Comparison of ENCODE assay signal across 8 cellular contexts in the genomic region with DNA sequence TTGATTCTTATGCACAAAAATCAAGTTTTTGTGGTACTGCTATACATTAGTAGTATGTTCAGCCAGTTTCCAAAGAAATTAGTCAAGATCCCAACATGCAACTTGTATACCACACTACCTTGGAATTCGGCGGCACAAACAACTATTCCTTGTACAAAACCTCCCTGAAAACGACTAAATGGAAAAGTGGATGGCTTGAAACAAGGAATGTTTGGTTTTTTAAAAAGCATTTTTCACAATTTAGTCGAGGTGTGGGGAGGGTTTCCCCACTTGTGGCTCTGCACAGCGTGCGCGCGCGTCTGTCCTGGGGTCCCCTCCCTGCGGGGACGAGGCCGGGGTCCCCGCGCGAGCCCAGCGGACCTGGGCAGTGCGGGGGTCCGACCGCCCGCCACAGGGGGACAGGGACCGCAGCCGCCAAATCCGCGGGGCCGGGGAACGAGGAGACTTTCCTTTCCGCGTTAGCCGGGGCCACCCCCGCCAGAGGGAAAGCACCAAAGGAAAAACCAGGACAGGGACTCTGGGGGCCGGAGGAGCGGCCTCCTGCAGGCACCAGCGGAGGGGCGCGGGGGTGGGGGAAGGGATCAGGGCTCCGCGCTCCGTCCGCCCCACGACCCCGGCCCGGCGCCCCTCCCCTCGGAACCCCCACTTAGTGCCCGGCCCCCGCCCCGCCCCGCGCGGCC. TPM values are rescaled to one million over a fixed set of nuclear protein-coding genes. Genes with fewer than 3 reads are reported as not detected.
DNase-seq lines count a peak whose midpoint lies in the region; ATAC-seq and TF ChIP-seq lines count a peak whose summit lies in the region.

No MANE protein-coding gene starts in this region.

- H3K79me2 ChIP-seq in parathyroid adenoma = peaks cover 29% of the 10 kb centered on the region

- no peak overlapping the region for H3K9ac ChIP-seq in parathyroid adenoma

- no peaks in the 10 kb centered on the region for H3K4me1 ChIP-seq in CD8-positive, alpha-beta memory T cell (ENCODE audit: insufficient read depth, low read length)
- peaks cover 14% of the 10 kb centered on the region for H3K4me1 ChIP-seq in parathyroid adenoma

- H3K36me3 Mint-ChIP-seq in CD8-positive, alpha-beta memory T cell = no peaks in the 10 kb centered on the region
- H3K36me3 Mint-ChIP-seq in activated CD8-positive, alpha-beta T cell treated with anti-CD3 and anti-CD28 coated beads for 36 hours (ENCODE audit: low read depth) = no peaks in the 10 kb centered on the region

- POLR2A ChIA-PET in CD8-positive, alpha-beta memory T cell (lab: Charles Lee) = no interaction called here
- POLR2A ChIA-PET in activated CD8-positive, alpha-beta T cell treated with anti-CD3 and anti-CD28 coated beads for 36 hours (lab: Charles Lee) = no interaction called here

- peak overlapping the region; percentile 100 for H2AFZ ChIP-seq in parathyroid adenoma

- H3K27ac Mint-ChIP-seq in CD8-positive, alpha-beta memory T cell = no peak overlapping the region
- H3K27ac Mint-ChIP-seq in activated CD8-positive, alpha-beta T cell treated with anti-CD3 and anti-CD28 coated beads for 36 hours = no peak overlapping the region

- no peaks in the 10 kb centered on the region for H3K27me3 ChIP-seq in CD8-positive, alpha-beta memory T cell (ENCODE audit: insufficient read depth, low read length, poor library complexity, severe bottlenecking)
- H3K27me3 ChIP-seq in parathyroid adenoma (ENCODE audit: control insufficient read depth, insufficient read depth, low read length) = no peaks in the 10 kb centered on the region

- no peaks in the 10 kb centered on the region for H3K36me3 ChIP-seq in CD8-positive, alpha-beta memory T cell (ENCODE audit: insufficient read depth, low read length)
- H3K36me3 ChIP-seq in parathyroid adenoma (ENCODE audit: control insufficient read depth, insufficient read depth, low read length) = no peaks in the 10 kb centered on the region

- peaks cover 6 to 20% (median 16%) of the 10 kb centered on the region in 3 donors for H3K4me1 Mint-ChIP-seq in CD8-positive, alpha-beta memory T cell
- H3K4me1 Mint-ChIP-seq in activated CD8-positive, alpha-beta T cell treated with anti-CD3 and anti-CD28 coated beads for 36 hours (ENCODE audit: low read depth) = peaks cover 5% of the 10 kb centered on the region

- no peak overlapping the region for H3K4me3 ChIP-seq in CD8-positive, alpha-beta memory T cell (ENCODE audit: low read length)
- H3K4me3 ChIP-seq in parathyroid adenoma (ENCODE audit: low read depth, low read length) = peak overlapping the region; percentile 75

- no peak for DNase-seq in CD8-positive, alpha-beta memory T cell
- no peak for DNase-seq in activated CD8-positive, alpha-beta T cell treated with anti-CD3 and anti-CD28 coated beads for 36 hours
- DNase-seq in head of caudate nucleus = peak in 34 of 42 donors; percentile 31 to 69 (median 45)
- no peak for DNase-seq in NCI-H774 (lab: John Stamatoyannopoulos, UW)
- no peak for DNase-seq in activated CD4-positive, CD25-positive, alpha-beta regulatory T cell treated with anti-CD3 and anti-CD28 coated beads, Interleukin-2, amount 50 U/mL, for 72 hours

- ATAC-seq in GM19035 (IDR thresholded peaks at IDR 0.05; ENCODE audit: unreplicated experiment) (peak; percentile 20), HG03139 (IDR thresholded peaks at IDR 0.05; ENCODE audit: unreplicated experiment) (peak; percentile 6)
- ATAC-seq in activated CD8-positive, alpha-beta T cell treated with anti-CD3 and anti-CD28 coated beads for 36 hours = peak; percentile 18

- intact Hi-C loops in activated CD8-positive, alpha-beta T cell treated with anti-CD3 and anti-CD28 coated beads for 36 hours (cut with micrococcal nuclease) = no loop called here
- intact Hi-C loops in head of caudate nucleus (cut with DNase I) = loop anchor here (2.0 kb wide), 1 partner anchor 82 kb away; no protein-coding TSS in a partner anchor

- peaks cover 25 to 46% of the 10 kb centered on the region in 2 donors for H3K27me3 Mint-ChIP-seq in CD8-positive, alpha-beta memory T cell
- H3K27me3 Mint-ChIP-seq in activated CD8-positive, alpha-beta T cell treated with anti-CD3 and anti-CD28 coated beads for 36 hours = peaks cover 39% of the 10 kb centered on the region

- H3K4me2 ChIP-seq in parathyroid adenoma (ENCODE audit: low read length) = peak overlapping the region; percentile 91

- CTCF ChIA-PET in CD8-positive, alpha-beta memory T cell (lab: Charles Lee) = no interaction called here
- CTCF ChIA-PET in activated CD8-positive, alpha-beta T cell treated with anti-CD3 and anti-CD28 coated beads for 36 hours (lab: Charles Lee) = no interaction called here

- peaks cover 0 to 2% (median 0%) of the 10 kb centered on the region in 5 donors for H3K9me3 Mint-ChIP-seq in CD8-positive, alpha-beta memory T cell
- no peaks in the 10 kb centered on the region for H3K9me3 Mint-ChIP-seq in activated CD8-positive, alpha-beta T cell treated with anti-CD3 and anti-CD28 coated beads for 36 hours

- no peak overlapping the region for H3K27ac ChIP-seq in CD8-positive, alpha-beta memory T cell (ENCODE audit: low read depth, low read length)
- peak overlapping the region; percentile 45 for H3K27ac ChIP-seq in parathyroid adenoma

- TF ChIP-seq CTCF in activated CD8-positive, alpha-beta T cell treated with anti-CD3 and anti-CD28 coated beads for 36 hours (IDR thresholded peaks at IDR 0.05) = no peak
- no peak for TF ChIP-seq CTCF in parathyroid adenoma (IDR thresholded peaks at IDR 0.05)

- H3K4me3 Mint-ChIP-seq in CD8-positive, alpha-beta memory T cell = peak overlapping the region in 6 of 7 donors; percentile 23 to 75 (median 63)
- peak overlapping the region; percentile 44 for H3K4me3 Mint-ChIP-seq in activated CD8-positive, alpha-beta T cell treated with anti-CD3 and anti-CD28 coated beads for 36 hours

- no peaks in the 10 kb centered on the region for H3K9me3 ChIP-seq in CD8-positive, alpha-beta memory T cell (ENCODE audit: low read length)
- no peaks in the 10 kb centered on the region for H3K9me3 ChIP-seq in parathyroid adenoma (ENCODE audit: control insufficient read depth, low read length)

RNA-seq across cellular contexts. Expression of a gene that starts 0.5 kb away (rescaled TPM):
- total RNA-seq in CD8-positive, alpha-beta memory T cell = 1 to 10 TPM; 1.0 to 1.2 TPM
- 0.25 TPM for polyA plus RNA-seq in CD8-positive, alpha-beta memory T cell
- under 1 TPM; 0.47 to 0.60 TPM for total RNA-seq in activated CD8-positive, alpha-beta T cell treated with anti-CD3 and anti-CD28 coated beads for 36 hours

Comparison
In these comparisons a context has a peak if more than half of its experiments do, and no peak if none do; other contexts are left out.
1. DNase-seq: peak in head of caudate nucleus (34 of 42); none in CD8-positive, alpha-beta memory T cell (0 of 5), activated CD8-positive, alpha-beta T cell treated with anti-CD3 and anti-CD28 coated beads for 36 hours (single experiment), NCI-H774 (single experiment) and activated CD4-positive, CD25-positive, alpha-beta regulatory T cell treated with anti-CD3 and anti-CD28 coated beads, Interleukin-2, amount 50 U/mL, for 72 hours (single experiment).
2. Peak in every context shown above with its lines, with median percentiles within 50 percentile points of each other: ATAC-seq.